In the genomic region with DNA sequence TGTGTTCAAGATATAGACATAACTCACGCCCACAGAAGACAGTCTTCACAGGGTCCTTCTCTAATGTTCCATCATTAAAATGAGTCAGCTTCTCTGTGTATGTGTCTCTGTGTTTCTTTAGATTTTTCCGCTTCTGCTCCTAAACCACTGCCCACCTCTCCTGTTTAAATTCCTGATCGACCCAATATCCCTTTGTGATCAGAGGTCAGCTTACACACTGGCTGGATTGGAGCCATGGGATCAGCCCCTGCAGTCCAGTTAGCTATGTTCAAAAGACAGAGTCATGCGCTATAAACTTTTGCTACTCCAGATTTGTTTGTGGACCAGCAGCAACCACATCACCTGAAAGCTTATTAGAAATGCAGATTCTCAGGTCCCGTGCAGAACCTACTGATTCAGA, we compare ENCODE assay signal across 19 cellular contexts.
"Had no signal": no experiment of that assay in that cellular context is flagged by ENCODE, and none has a peak within 500 bp of the region (broad histone marks: within the 10 kb centered on the region; RNA-seq: fewer than 3 reads in every experiment).

No MANE protein-coding gene starts in this region.

- H3K27ac ChIP-seq: RWPE1 had no signal

- H3K9me3 ChIP-seq: SK-N-SH had no signal

- H3K9me2 ChIP-seq: SK-N-SH had no signal

- H3K9ac ChIP-seq: SK-N-SH had no signal

- H3K4me2 ChIP-seq: SK-N-SH had no signal

- DNase-seq: Kasumi-1, KBM-7, MM.1S, NCI-H1092 treated with DMSO at 0.1 percent for 48 hours, NCI-H1436, NCI-H187, NCI-H2029, NCI-H2081 treated with DMSO at 0.1 percent for 48 hours, NCI-H2171, NCI-H226, NCI-H446, NCI-H510A, NCI-H524 treated with DMSO at 0.1 percent for 48 hours, NCI-H69, NCI-H774, SHP77, SK-N-SH, SW 1271 had no signal
